ENCODE assay signal across 9 cellular contexts in genomic region chr7:13800694-13801448, GRCh38.
DNase-seq lines count a peak whose midpoint lies in the region; ATAC-seq and TF ChIP-seq lines count a peak whose summit lies in the region.
"Had no signal": no experiment of that assay in that cellular context is flagged by ENCODE, and none has a peak within 500 bp of the region (broad histone marks: within the 10 kb centered on the region; RNA-seq: fewer than 3 reads in every experiment).

No MANE protein-coding gene starts in this region.

- no peaks in the 10 kb centered on the region for H3K9me3 ChIP-seq in heart left ventricle

- H3K27me3 ChIP-seq in heart left ventricle, result no peaks in the 10 kb centered on the region

- H3K4me1 ChIP-seq in heart left ventricle, result no peaks in the 10 kb centered on the region

- no peak for TF ChIP-seq POLR2A in heart left ventricle (IDR thresholded peaks at IDR 0.05)

- POLR2A ChIA-PET in RWPE1 (lab: Yijun Ruan, JAX; ENCODE audit: low non-redundant PET), result no interaction called here

- ATAC-seq in heart left ventricle (no peak), GM18502 (IDR thresholded peaks at IDR 0.05; ENCODE audit: poor library complexity, unreplicated experiment) (no peak)

- 73 to 80% (median 76%) methylated on average over 6 of the region's 6 CpGs for WGBS in heart left ventricle, 4 donors

- DNase-seq in stimulated activated CD4-positive, alpha-beta T cell treated with anti-CD3 and anti-CD28 coated beads, Interleukin-4, amount 100 ng/mL, for 24 hours, result peak; percentile 8
- no peak for DNase-seq in stimulated activated CD4-positive, alpha-beta T cell treated with anti-CD3 and anti-CD28 coated beads, Interleukin-4, amount 100 ng/mL, for 4 hours
- peak; percentile 68 for DNase-seq in RWPE1 (ENCODE audit: low spot score)
- peak; percentile 73 for DNase-seq in fibroblast of peridontal ligament (ENCODE audit: extremely low read depth)
- DNase-seq in heart left ventricle, result no peak
- no peak for DNase-seq in kidney glomerular epithelial cell (lab: John Stamatoyannopoulos, UW)
- no peak for DNase-seq in T-helper 1 cell
- DNase-seq: Calu3 had no signal

- H3K4me3 ChIP-seq in heart left ventricle, result no peak overlapping the region

- CTCF ChIA-PET in RWPE1 (lab: Yijun Ruan, JAX), result no interaction called here

- no peaks in the 10 kb centered on the region for H3K36me3 ChIP-seq in heart left ventricle

- no peak for TF ChIP-seq CTCF in RWPE1 (conservative IDR thresholded peaks at IDR 0.05; ENCODE audit: low read depth)
- TF ChIP-seq CTCF in heart left ventricle (IDR thresholded peaks at IDR 0.05), result no peak

- intact Hi-C loops in heart left ventricle (cut with DNase I), result no loop called here

- H3K27ac ChIP-seq in RWPE1 (no peak overlapping the region), heart left ventricle (no peak overlapping the region)

Comparison
In these comparisons a context has a peak if more than half of its experiments do, and no peak if none do; other contexts are left out.
1. DNase-seq: peak in stimulated activated CD4-positive, alpha-beta T cell treated with anti-CD3 and anti-CD28 coated beads, Interleukin-4, amount 100 ng/mL, for 24 hours (single experiment), RWPE1 (single experiment) and fibroblast of peridontal ligament (single experiment); none in stimulated activated CD4-positive, alpha-beta T cell treated with anti-CD3 and anti-CD28 coated beads, Interleukin-4, amount 100 ng/mL, for 4 hours (0 of 2), heart left ventricle (0 of 5), kidney glomerular epithelial cell (single experiment) and T-helper 1 cell (0 of 5).